In the genomic region with DNA sequence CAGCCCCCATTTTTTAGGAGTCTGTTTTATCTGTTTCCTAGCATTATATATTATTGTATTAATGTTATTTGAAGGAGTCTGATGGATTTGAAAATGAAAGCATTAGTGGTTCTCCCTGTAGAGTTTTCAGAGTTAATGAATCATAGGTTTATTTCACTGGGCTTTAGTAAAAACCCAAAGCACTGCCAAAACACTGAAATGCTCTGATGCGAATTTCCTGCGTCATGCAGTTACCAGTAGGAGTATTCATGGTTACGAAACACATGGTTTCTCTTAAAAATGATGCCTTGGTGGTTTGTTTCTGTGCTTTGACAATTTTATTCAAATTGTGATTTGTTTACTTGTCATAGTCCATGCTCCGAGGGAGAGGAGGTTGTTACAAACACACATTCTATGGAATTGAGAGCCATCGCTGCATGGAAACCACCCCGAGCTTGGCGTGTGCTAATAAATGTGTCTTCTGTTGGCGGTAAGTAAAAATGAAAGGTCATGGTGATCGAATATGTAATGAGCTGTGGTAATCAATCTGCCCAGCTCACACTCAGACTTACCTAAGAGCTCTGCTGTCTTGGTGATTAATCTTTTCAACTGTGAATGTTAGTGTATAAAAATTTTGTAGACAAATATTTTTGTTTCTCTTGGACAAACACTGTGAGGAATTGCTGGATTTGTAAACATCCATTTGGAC, we compare ENCODE assay signal across 8 cellular contexts.
A peak's percentile ranks its signal among the peaks of the same experiment; 100 is the strongest.
DNase-seq lines count a peak whose midpoint lies in the region; ATAC-seq and TF ChIP-seq lines count a peak whose summit lies in the region.
"Not testable (repeated sequence)": the region's sequence is repeated elsewhere in the genome, so short reads cannot be mapped to it uniquely, and the experiment has no call there.

No MANE protein-coding gene starts in this region.

- H3K9me3 Mint-ChIP-seq in activated CD4-positive, alpha-beta T cell treated with anti-CD3 and anti-CD28 coated beads for 36 hours (ENCODE audit: low read depth), result not testable (repeated sequence)

- DNase-seq in AG20443 (ENCODE audit: low spot score) (peak; percentile 32), choroid plexus epithelial cell (ENCODE audit: low read depth) (peak; percentile 91), mucosa of descending colon (peak in 1 of 3 donors; percentile 13)
- peak; percentile 9 for DNase-seq in activated CD4-positive, alpha-beta T cell treated with anti-CD3 and anti-CD28 coated beads for 36 hours

- peak overlapping the region; percentile 50 for H3K4me3 ChIP-seq in choroid plexus epithelial cell (ENCODE audit: low read depth, low read length)
- H3K4me3 ChIP-seq in gastroesophageal sphincter, result peak overlapping the region in 1 of 2 donors; percentile 34
- not testable (repeated sequence) for H3K4me3 ChIP-seq in mucosa of descending colon
- peak overlapping the region; percentile 29 to 68 (median 59) for H3K4me3 ChIP-seq in subcutaneous abdominal adipose tissue (ENCODE audit: low read depth in 1 of 5, low read length in 5 of 5)

- H3K4me1 ChIP-seq in gastroesophageal sphincter; mucosa of descending colon (ENCODE audit: low read depth); subcutaneous abdominal adipose tissue (ENCODE audit: control insufficient read depth in 5 of 5, insufficient read depth in 5 of 5, low read length in 5 of 5): not testable (repeated sequence)

- H3K27me3 ChIP-seq in gastroesophageal sphincter; subcutaneous abdominal adipose tissue (ENCODE audit: control insufficient read depth in 5 of 5, insufficient read depth in 4 of 5, low read length in 5 of 5): not testable (repeated sequence)

- TF ChIP-seq CTCF in choroid plexus epithelial cell (conservative IDR thresholded peaks at IDR 0.05; ENCODE audit: low read depth, low read length); gastroesophageal sphincter (IDR thresholded peaks at IDR 0.05); mucosa of descending colon (IDR thresholded peaks at IDR 0.05): not testable (repeated sequence)

- H3K4me3 Mint-ChIP-seq in activated CD4-positive, alpha-beta T cell treated with anti-CD3 and anti-CD28 coated beads for 36 hours, result not testable (repeated sequence)

- not testable (repeated sequence) for H3K9me3 ChIP-seq in gastroesophageal sphincter; mucosa of descending colon; subcutaneous abdominal adipose tissue (ENCODE audit: control insufficient read depth in 5 of 5, low read length in 5 of 5)

- H3K36me3 Mint-ChIP-seq in activated CD4-positive, alpha-beta T cell treated with anti-CD3 and anti-CD28 coated beads for 36 hours (ENCODE audit: low read depth), result peaks cover 62% of the 10 kb centered on the region

- H3K36me3 ChIP-seq in gastroesophageal sphincter (peaks cover 0 to 47% of the 10 kb centered on the region in 2 donors), subcutaneous abdominal adipose tissue (ENCODE audit: control insufficient read depth in 5 of 5, insufficient read depth in 5 of 5, low read length in 5 of 5) (peaks cover 0 to 11% (median 9%) of the 10 kb centered on the region in 5 donors)
- H3K36me3 ChIP-seq in mucosa of descending colon (ENCODE audit: low read depth), result not testable (repeated sequence)

- H3K27ac ChIP-seq in gastroesophageal sphincter (peak overlapping the region in 2 of 4 donors; percentile 47 to 54), subcutaneous abdominal adipose tissue (ENCODE audit: low read depth, low read length) (peak overlapping the region; percentile 65)

- H3K9ac ChIP-seq in subcutaneous abdominal adipose tissue (ENCODE audit: low read length in 5 of 5), result peak overlapping the region in 2 of 5 donors; percentile 17 to 40

- TF ChIP-seq POLR2A in gastroesophageal sphincter (IDR thresholded peaks at IDR 0.05), result not testable (repeated sequence)

- intact Hi-C loops in activated CD4-positive, alpha-beta T cell treated with anti-CD3 and anti-CD28 coated beads for 36 hours (cut with DNase I, micrococcal nuclease); mucosa of descending colon (cut with DNase I, micrococcal nuclease): not testable (repeated sequence)

- not testable (repeated sequence) for H3K27ac Mint-ChIP-seq in activated CD4-positive, alpha-beta T cell treated with anti-CD3 and anti-CD28 coated beads for 36 hours

- not testable (repeated sequence) for TF ChIP-seq EP300 in gastroesophageal sphincter (IDR thresholded peaks at IDR 0.05)

- ATAC-seq in GM19324 (IDR thresholded peaks at IDR 0.05; ENCODE audit: low FRiP score, unreplicated experiment) (peak; percentile 63), HG03460 (IDR thresholded peaks at IDR 0.05; ENCODE audit: unreplicated experiment) (peak; percentile 67), gastroesophageal sphincter (peak; percentile 85), mucosa of descending colon (peak; percentile 28)
- ATAC-seq in activated CD4-positive, alpha-beta T cell treated with anti-CD3 and anti-CD28 coated beads for 36 hours, result peak; percentile 36

- not testable (repeated sequence) for H3K27me3 Mint-ChIP-seq in activated CD4-positive, alpha-beta T cell treated with anti-CD3 and anti-CD28 coated beads for 36 hours

- not testable (repeated sequence) for H3K4me1 Mint-ChIP-seq in activated CD4-positive, alpha-beta T cell treated with anti-CD3 and anti-CD28 coated beads for 36 hours

- POLR2A ChIA-PET in activated CD4-positive, alpha-beta T cell treated with anti-CD3 and anti-CD28 coated beads for 36 hours (lab: Charles Lee), result not testable (repeated sequence)

- CTCF ChIA-PET in activated CD4-positive, alpha-beta T cell treated with anti-CD3 and anti-CD28 coated beads for 36 hours (lab: Charles Lee), result not testable (repeated sequence)

- 52 to 78% methylated on average over 9 of the region's 9 CpGs for WGBS in gastroesophageal sphincter (ENCODE audit: low coverage in 1 of 2), 2 donors

Comparison
In these comparisons a context has a peak if more than half of its experiments do, and no peak if none do; other contexts are left out.
1. ATAC-seq: peak in every context shown above with its lines; median percentile 85 in gastroesophageal sphincter; 67 in HG03460; 63 in GM19324; 36 in activated CD4-positive, alpha-beta T cell treated with anti-CD3 and anti-CD28 coated beads for 36 hours; 28 in mucosa of descending colon.